In genomic region chr3:101854608-101855304, GRCh38 we compare ENCODE assay signal across 12 cellular contexts. TPM values are rescaled to one million over a fixed set of nuclear protein-coding genes. Genes with fewer than 3 reads are reported as not detected.
A peak's percentile ranks its signal among the peaks of the same experiment; 100 is the strongest.
DNase-seq lines count a peak whose midpoint lies in the region; ATAC-seq lines count a peak whose summit lies in the region.
"Had no signal": no experiment of that assay in that cellular context is flagged by ENCODE, and none has a peak within 500 bp of the region (broad histone marks: within the 10 kb centered on the region; RNA-seq: fewer than 3 reads in every experiment).

No MANE protein-coding gene starts in this region.

- H3K36me3 ChIP-seq in mesenchymal stem cell (ENCODE audit: control insufficient read depth in 1 of 2, insufficient read depth in 2 of 2, low read depth in 1 of 2, low read length in 2 of 2) (peaks cover 18 to 80% of the 10 kb centered on the region in 2 experiments), urinary bladder (ENCODE audit: insufficient read depth) (peaks cover 16% of the 10 kb centered on the region)

- WGBS in mesenchymal stem cell = 96% methylated on average over 2 of the region's 2 CpGs
- 93% methylated on average over 2 of the region's 2 CpGs for WGBS in urinary bladder

- H3K18ac ChIP-seq in mesenchymal stem cell (ENCODE audit: low read depth in 1 of 2, low read length in 2 of 2) = no peak overlapping the region

- H3K4me3 Mint-ChIP-seq in activated naive CD4-positive, alpha-beta T cell treated with anti-CD3 and anti-CD28 coated beads, Interleukin-2, amount 50 U/mL, for 24 hours = peak overlapping the region; percentile 69
- peak overlapping the region; percentile 29 for H3K4me3 Mint-ChIP-seq in activated naive CD8-positive, alpha-beta T cell treated with anti-CD3 and anti-CD28 coated beads for 36 hours

- H3K4me1 ChIP-seq in mesenchymal stem cell (ENCODE audit: control insufficient read depth, insufficient read depth, low read depth, low read length) (peaks cover 8% of the 10 kb centered on the region), urinary bladder (ENCODE audit: insufficient read depth) (no peaks in the 10 kb centered on the region)

- H3K4ac ChIP-seq in mesenchymal stem cell (ENCODE audit: low read depth in 1 of 2, low read length in 2 of 2) = no peak overlapping the region

- H2AK5ac ChIP-seq in mesenchymal stem cell (ENCODE audit: low read length, severe bottlenecking) = no peak overlapping the region

- H3K4me1 Mint-ChIP-seq in activated naive CD4-positive, alpha-beta T cell treated with anti-CD3 and anti-CD28 coated beads, Interleukin-2, amount 50 U/mL, for 24 hours = peaks cover 87% of the 10 kb centered on the region
- H3K4me1 Mint-ChIP-seq in activated naive CD8-positive, alpha-beta T cell treated with anti-CD3 and anti-CD28 coated beads for 36 hours = peaks cover 70% of the 10 kb centered on the region

- H4K91ac ChIP-seq in mesenchymal stem cell (ENCODE audit: low read length) = no peak overlapping the region

- no peak overlapping the region for H2BK120ac ChIP-seq in mesenchymal stem cell (ENCODE audit: low read depth, low read length)

- no peaks in the 10 kb centered on the region for H3K79me1 ChIP-seq in mesenchymal stem cell (replicated peaks; ENCODE audit: low read length, poor library complexity, severe bottlenecking)

- H3K9me3 ChIP-seq in mesenchymal stem cell (ENCODE audit: control insufficient read depth, low read length) = no peaks in the 10 kb centered on the region
- H3K9me3 ChIP-seq: upper lobe of left lung had no signal

- H4K8ac ChIP-seq in mesenchymal stem cell (ENCODE audit: low read length) = no peak overlapping the region

- H3K27ac ChIP-seq in mesenchymal stem cell (ENCODE audit: low read length, poor library complexity, severe bottlenecking) (peak overlapping the region; percentile 68), urinary bladder (ENCODE audit: low read depth) (peak overlapping the region; percentile 23)

- no peak overlapping the region for H3K23ac ChIP-seq in mesenchymal stem cell (ENCODE audit: low read length in 2 of 2)

- H3K27ac Mint-ChIP-seq in activated naive CD4-positive, alpha-beta T cell treated with anti-CD3 and anti-CD28 coated beads, Interleukin-2, amount 50 U/mL, for 24 hours = peak overlapping the region; percentile 73
- peak overlapping the region; percentile 82 for H3K27ac Mint-ChIP-seq in activated naive CD8-positive, alpha-beta T cell treated with anti-CD3 and anti-CD28 coated beads for 36 hours

- no peaks in the 10 kb centered on the region for H3K9me3 Mint-ChIP-seq in activated naive CD4-positive, alpha-beta T cell treated with anti-CD3 and anti-CD28 coated beads, Interleukin-2, amount 50 U/mL, for 24 hours
- peaks cover 3% of the 10 kb centered on the region for H3K9me3 Mint-ChIP-seq in activated naive CD8-positive, alpha-beta T cell treated with anti-CD3 and anti-CD28 coated beads for 36 hours

- peak overlapping the region; percentile 56 for H3K4me2 ChIP-seq in mesenchymal stem cell (ENCODE audit: low read length, poor library complexity, severe bottlenecking)

- no peak overlapping the region for H2AFZ ChIP-seq in mesenchymal stem cell (ENCODE audit: low read depth, low read length)

- no peak for ATAC-seq in GM18909 (IDR thresholded peaks at IDR 0.05; ENCODE audit: poor library complexity, unreplicated experiment)

- no peak for DNase-seq in activated naive CD4-positive, alpha-beta T cell treated with Interleukin-2 at 50 U/mL for 16 hours
- DNase-seq in activated naive CD8-positive, alpha-beta T cell treated with anti-CD3 and anti-CD28 coated beads for 36 hours = no peak
- DNase-seq in mesenchymal stem cell (no peak), activated gamma-delta T cell treated with Interleukin-2 at 50 U/mL for 16 hours (no peak), OCI-M1 (lab: John Stamatoyannopoulos, UW) (no peak)
- DNase-seq: activated CD4-positive, alpha-beta T cell treated with anti-CD3 and anti-CD28 coated beads for 4 hours; amygdala; mesendoderm; upper lobe of left lung had no signal

- H3K4me3 ChIP-seq in mesenchymal stem cell (ENCODE audit: insufficient read depth in 1 of 2, low read depth in 1 of 2, low read length in 2 of 2) (no peak overlapping the region), urinary bladder (ENCODE audit: low read depth, low read length) (no peak overlapping the region)

- H3K27me3 ChIP-seq in mesenchymal stem cell (ENCODE audit: control insufficient read depth in 1 of 2, insufficient read depth in 1 of 2, low read length in 2 of 2) = no peaks in the 10 kb centered on the region
- H3K27me3 ChIP-seq: upper lobe of left lung had no signal

- no peak overlapping the region for H3K14ac ChIP-seq in mesenchymal stem cell (ENCODE audit: low read length in 2 of 2)

- H2BK15ac ChIP-seq in mesenchymal stem cell (ENCODE audit: low read depth, poor library complexity, severe bottlenecking) = no peak overlapping the region

- H3K36me3 Mint-ChIP-seq in activated naive CD4-positive, alpha-beta T cell treated with anti-CD3 and anti-CD28 coated beads, Interleukin-2, amount 50 U/mL, for 24 hours = peaks cover 73% of the 10 kb centered on the region
- peaks cover 95% of the 10 kb centered on the region for H3K36me3 Mint-ChIP-seq in activated naive CD8-positive, alpha-beta T cell treated with anti-CD3 and anti-CD28 coated beads for 36 hours

- H3K27me3 Mint-ChIP-seq in activated naive CD4-positive, alpha-beta T cell treated with anti-CD3 and anti-CD28 coated beads, Interleukin-2, amount 50 U/mL, for 24 hours = no peaks in the 10 kb centered on the region
- H3K27me3 Mint-ChIP-seq in activated naive CD8-positive, alpha-beta T cell treated with anti-CD3 and anti-CD28 coated beads for 36 hours = no peaks in the 10 kb centered on the region

- H3K9ac ChIP-seq in mesenchymal stem cell (ENCODE audit: low read length) = no peak overlapping the region

- H2BK5ac ChIP-seq in mesenchymal stem cell (ENCODE audit: low read depth, low read length, poor library complexity, severe bottlenecking) = no peak overlapping the region

- H2BK12ac ChIP-seq in mesenchymal stem cell (ENCODE audit: low read length in 2 of 2) = no peak overlapping the region

RNA-seq across cellular contexts. Expression of gene NFKBIZ, which starts 5.4 kb away (rescaled TPM):
- 10 to 100 TPM; 57.7 to 58.8 TPM for total RNA-seq in activated naive CD8-positive, alpha-beta T cell treated with anti-CD3 and anti-CD28 coated beads for 36 hours
- 44.7 TPM for polyA plus RNA-seq in mesenchymal stem cell (2013, experiment 1 of 2)
- polyA plus RNA-seq in mesenchymal stem cell (2013, experiment 2 of 2) = 39.9 TPM
- total RNA-seq in urinary bladder = 31.1 TPM
- 16.8 TPM for polyA plus RNA-seq in urinary bladder
